Comparison of ENCODE assay signal across 27 cellular contexts in genomic region chr7:51230324-51230625, GRCh38.
DNase-seq lines count a peak whose midpoint lies in the region; ATAC-seq and TF ChIP-seq lines count a peak whose summit lies in the region.
"Had no signal": no experiment of that assay in that cellular context is flagged by ENCODE, and none has a peak within 500 bp of the region (broad histone marks: within the 10 kb centered on the region; RNA-seq: fewer than 3 reads in every experiment).

No MANE protein-coding gene starts in this region.

- H3K4me3 ChIP-seq in breast epithelium (no peak overlapping the region), mammary epithelial cell (replicated peaks in 1 of 3; ENCODE audit: insufficient read depth in 1 of 3, low read depth in 2 of 3, low read length in 3 of 3) (no peak overlapping the region), psoas muscle (no peak overlapping the region)
- H3K4me3 ChIP-seq: GM23248, HAP-1, PC-9, SJCRH30 had no signal

- H3K27me3 ChIP-seq in breast epithelium: no peaks in the 10 kb centered on the region
- H3K27me3 ChIP-seq in mammary epithelial cell (ENCODE audit: insufficient read depth, low read length): peaks cover 10% of the 10 kb centered on the region
- H3K27me3 ChIP-seq in psoas muscle (ENCODE audit: insufficient read depth in 3 of 3, low read length in 2 of 3): no peaks in the 10 kb centered on the region
- H3K27me3 ChIP-seq: SJCRH30 had no signal

- dilution Hi-C loops in mammary epithelial cell (cut with HindIII; ENCODE audit: low sequenced_read_pairs): no loop called here

- in situ Hi-C loops in mammary epithelial cell (cut with MboI; ENCODE audit: low sequenced_read_pairs in 2 of 2): no loop called here

- no TSS peak for BruUV-seq in mammary epithelial cell (replicated peaks; lab: Mats Ljungman, UMichigan)

- TF ChIP-seq CTCF in breast epithelium (IDR thresholded peaks at IDR 0.05) (no peak), mammary epithelial cell (conservative IDR thresholded peaks at IDR 0.05 in 1 of 2, IDR thresholded peaks at IDR 0.05 in 1 of 2; ENCODE audit: extremely low read depth in 1 of 2, insufficient read depth in 1 of 2, low read depth in 1 of 2, low read length in 2 of 2) (no peak), psoas muscle (IDR thresholded peaks at IDR 0.05) (no peak)

- H3K9ac ChIP-seq in mammary epithelial cell (ENCODE audit: insufficient read depth, low read length): no peak overlapping the region
- H3K9ac ChIP-seq: GM23248 had no signal

- H3K4me1 ChIP-seq in breast epithelium (no peaks in the 10 kb centered on the region), mammary epithelial cell (ENCODE audit: insufficient read depth, low read length) (no peaks in the 10 kb centered on the region), psoas muscle (peaks cover 44% of the 10 kb centered on the region)
- H3K4me1 ChIP-seq: BE2C, SJCRH30 had no signal

- H3K79me2 ChIP-seq in mammary epithelial cell (ENCODE audit: insufficient read depth, low read length): no peaks in the 10 kb centered on the region

- no peak for TF ChIP-seq POLR2A in breast epithelium (IDR thresholded peaks at IDR 0.05)

- H3K27ac ChIP-seq in breast epithelium (peak overlapping the region; percentile 16 to 78), mammary epithelial cell (ENCODE audit: insufficient read depth, low read depth, low read length) (no peak overlapping the region), psoas muscle (peak overlapping the region; percentile 71)
- H3K27ac ChIP-seq: GM23248, PC-9, SJCRH30 had no signal

- H3K4me2 ChIP-seq in mammary epithelial cell (ENCODE audit: insufficient read depth, low read depth, low read length): no peak overlapping the region
- H3K4me2 ChIP-seq: PC-9 had no signal

- DNase-seq in breast epithelium (ENCODE audit: low spot score in 2 of 2): no peak
- DNase-seq in mammary epithelial cell: no peak
- peak; percentile 31 for DNase-seq in islet precursor cell
- DNase-seq in psoas muscle: no peak
- no peak for DNase-seq in COLO668 (lab: John Stamatoyannopoulos, UW; ENCODE audit: unreplicated experiment)
- no peak for DNase-seq in hepatic stellate cell (ENCODE audit: low spot score)
- DNase-seq: 8988T; ACHN; BE2C; CD8-positive, alpha-beta memory T cell; DMS153; DND-41; GM23248; HFFc6; KBM-7; NCI-H1105; NCI-H1436 treated with DMSO at 0.1 percent for 48 hours; NCI-H187 treated with DMSO at 0.1 percent for 48 hours; NCI-H446; NCI-H524 treated with DMSO at 0.1 percent for 48 hours; NCI-H82; PC-9; SJCRH30 had no signal

- no peaks in the 10 kb centered on the region for H4K20me1 ChIP-seq in mammary epithelial cell (ENCODE audit: insufficient read depth, low read length)

- H3K9me3 ChIP-seq in breast epithelium: no peaks in the 10 kb centered on the region
- H3K9me3 ChIP-seq in mammary epithelial cell (replicated peaks; ENCODE audit: insufficient read depth, low read length): no peaks in the 10 kb centered on the region
- no peaks in the 10 kb centered on the region for H3K9me3 ChIP-seq in psoas muscle
- H3K9me3 ChIP-seq: BE2C, HAP-1, SJCRH30 had no signal

- intact Hi-C loops in breast epithelium (cut with DNase I; ENCODE audit: low total_unique reads) (no loop called here), mammary epithelial cell (cut with micrococcal nuclease) (no loop called here), psoas muscle (cut with DNase I) (loop anchor here in 1 of 2 donors (5.0 kb wide), 1 partner anchor 47 kb away; no protein-coding TSS in a partner anchor)

- WGBS in mammary epithelial cell (ENCODE audit: low coverage, missing lambda C conversion rate): 59% methylated on average over 2 of the region's 2 CpGs
- 60 to 80% (median 62%) methylated on average over 2 of the region's 2 CpGs for WGBS in psoas muscle, 3 donors

- ATAC-seq in psoas muscle: no peak
- ATAC-seq in GM18519 (IDR thresholded peaks at IDR 0.05; ENCODE audit: low FRiP score, unreplicated experiment): no peak
- no peak for ATAC-seq in HG03457 (IDR thresholded peaks at IDR 0.05; ENCODE audit: unreplicated experiment)
- ATAC-seq: Right ventricle myocardium inferior had no signal

- H2AFZ ChIP-seq in mammary epithelial cell (ENCODE audit: low read depth, low read length): no peak overlapping the region
- H2AFZ ChIP-seq: GM23248, PC-9 had no signal

- CTCF ChIA-PET in mammary epithelial cell (lab: Charles Lee; ENCODE audit: low non-redundant PET): no interaction called here

- H3K36me3 ChIP-seq in breast epithelium (no peaks in the 10 kb centered on the region), mammary epithelial cell (ENCODE audit: insufficient read depth, low read length) (no peaks in the 10 kb centered on the region), psoas muscle (ENCODE audit: insufficient read depth in 1 of 2, low read depth in 1 of 2) (no peaks in the 10 kb centered on the region)
- H3K36me3 ChIP-seq: BE2C, HAP-1, SJCRH30 had no signal
